ENCODE assay signal across 11 cellular contexts in genomic region chr20:1370548-1371110, GRCh38. TPM values are rescaled to one million over a fixed set of nuclear protein-coding genes. Genes with fewer than 3 reads are reported as not detected.
A peak's percentile ranks its signal among the peaks of the same experiment; 100 is the strongest.
DNase-seq lines count a peak whose midpoint lies in the region; ATAC-seq and TF ChIP-seq lines count a peak whose summit lies in the region.
"Had no signal": no experiment of that assay in that cellular context is flagged by ENCODE, and none has a peak within 500 bp of the region (broad histone marks: within the 10 kb centered on the region; RNA-seq: fewer than 3 reads in every experiment).

No MANE protein-coding gene starts in this region.

- H3K27ac Mint-ChIP-seq in MCF 10A (ENCODE audit: low read depth, unreplicated experiment) = no peak overlapping the region

- peaks cover 78% of the 10 kb centered on the region for H3K36me3 Mint-ChIP-seq in MCF 10A (ENCODE audit: insufficient read depth, unreplicated experiment)

- H3K4me3 ChIP-seq in mammary epithelial cell (replicated peaks in 1 of 3; ENCODE audit: insufficient read depth in 1 of 3, low read depth in 2 of 3, low read length in 3 of 3) = no peak overlapping the region
- H3K4me3 ChIP-seq in mucosa of descending colon = no peak overlapping the region
- no peak overlapping the region for H3K4me3 ChIP-seq in transverse colon
- no peak overlapping the region for H3K4me3 ChIP-seq in mesendoderm (ENCODE audit: low read length)

- no peak overlapping the region for H3K4ac ChIP-seq in mesendoderm (ENCODE audit: low read depth, low read length)

- TF ChIP-seq EP300 in transverse colon (IDR thresholded peaks at IDR 0.05; ENCODE audit: low read depth) = no peak

- H3K18ac ChIP-seq in mesendoderm (ENCODE audit: low read length) = no peak overlapping the region

- DNase-seq in MCF 10A (ENCODE audit: unreplicated experiment) (peak; percentile 12), mammary epithelial cell (no peak), caudate nucleus (lab: John Stamatoyannopoulos, UW) (no peak), mucosa of descending colon (no peak), transverse colon (no peak), mesendoderm (no peak)
- DNase-seq: activated CD4-positive, CD25-positive, alpha-beta regulatory T cell treated with anti-CD3 and anti-CD28 coated beads, Interleukin-2, amount 50 U/mL, for 72 hours; activated gamma-delta T cell; effector memory CD8-positive, alpha-beta T cell had no signal

- in situ Hi-C loops in mammary epithelial cell (cut with MboI; ENCODE audit: low sequenced_read_pairs in 2 of 2) (no loop called here), transverse colon (cut with MboI; ENCODE audit: low pct_ligation_motif_present in 1 of 4, low pct_unique_long_range_greater_than_20kb in 1 of 4, low sequenced_read_pairs in 3 of 4) (no loop called here)

- no TSS peak for BruUV-seq in MCF 10A (replicated peaks; lab: Mats Ljungman, UMichigan)
- BruUV-seq in mammary epithelial cell (replicated peaks; lab: Mats Ljungman, UMichigan) = no TSS peak

- no peak overlapping the region for H2AFZ ChIP-seq in mammary epithelial cell (ENCODE audit: low read depth, low read length)

- H2BK5ac ChIP-seq in mesendoderm (ENCODE audit: low read length) = no peak overlapping the region

- H2AK5ac ChIP-seq in mesendoderm (ENCODE audit: low read length) = no peak overlapping the region

- H3K4me1 ChIP-seq in mammary epithelial cell (ENCODE audit: insufficient read depth, low read length) = peaks cover 43% of the 10 kb centered on the region
- H3K4me1 ChIP-seq in mucosa of descending colon (ENCODE audit: low read depth) = peaks cover 16% of the 10 kb centered on the region
- H3K4me1 ChIP-seq in transverse colon = peaks cover 0 to 59% (median 33%) of the 10 kb centered on the region in 4 donors
- no peaks in the 10 kb centered on the region for H3K4me1 ChIP-seq in mesendoderm (ENCODE audit: control insufficient read depth, low read depth, low read length)

- H3K79me1 ChIP-seq in mesendoderm (ENCODE audit: low read length) = peaks cover 14% of the 10 kb centered on the region

- ATAC-seq in mucosa of descending colon (peak; percentile 8), GM18517 (IDR thresholded peaks at IDR 0.05; ENCODE audit: unreplicated experiment) (no peak), GM18519 (IDR thresholded peaks at IDR 0.05; ENCODE audit: low FRiP score, unreplicated experiment) (no peak)
- ATAC-seq: effector memory CD8-positive, alpha-beta T cell had no signal

- H4K8ac ChIP-seq in mesendoderm (ENCODE audit: low read depth, low read length) = no peak overlapping the region

- H3K4me2 ChIP-seq in mammary epithelial cell (ENCODE audit: insufficient read depth, low read depth, low read length) (no peak overlapping the region), mesendoderm (ENCODE audit: low read length) (no peak overlapping the region)

- H3K9ac ChIP-seq in mammary epithelial cell (ENCODE audit: insufficient read depth, low read length) (no peak overlapping the region), mesendoderm (ENCODE audit: low read length) (no peak overlapping the region)

- H3K4me3 Mint-ChIP-seq in MCF 10A (ENCODE audit: unreplicated experiment) = no peak overlapping the region
- H3K4me3 Mint-ChIP-seq: effector memory CD8-positive, alpha-beta T cell had no signal

- H3K27me3 ChIP-seq in mammary epithelial cell (ENCODE audit: insufficient read depth, low read length) = no peaks in the 10 kb centered on the region
- H3K27me3 ChIP-seq in transverse colon = no peaks in the 10 kb centered on the region
- no peaks in the 10 kb centered on the region for H3K27me3 ChIP-seq in mesendoderm (ENCODE audit: insufficient read depth, low read length, poor library complexity)

- peaks cover 17% of the 10 kb centered on the region for H3K4me1 Mint-ChIP-seq in MCF 10A (ENCODE audit: insufficient read depth, unreplicated experiment)

- no peak overlapping the region for H2BK120ac ChIP-seq in mesendoderm (ENCODE audit: low read depth, low read length)

- H3K36me3 ChIP-seq in mammary epithelial cell (ENCODE audit: insufficient read depth, low read length) (peaks cover 35% of the 10 kb centered on the region), mucosa of descending colon (ENCODE audit: low read depth) (no peaks in the 10 kb centered on the region), transverse colon (peaks cover 0 to 12% (median 0%) of the 10 kb centered on the region in 4 donors), mesendoderm (ENCODE audit: control insufficient read depth, insufficient read depth, low read length) (peaks cover 4% of the 10 kb centered on the region)

- no peaks in the 10 kb centered on the region for H4K20me1 ChIP-seq in mammary epithelial cell (ENCODE audit: insufficient read depth, low read length)

- no peaks in the 10 kb centered on the region for H3K27me3 Mint-ChIP-seq in MCF 10A (ENCODE audit: insufficient read depth, unreplicated experiment)
- H3K27me3 Mint-ChIP-seq: effector memory CD8-positive, alpha-beta T cell had no signal

- H4K5ac ChIP-seq in mesendoderm (ENCODE audit: low read length) = no peak overlapping the region

- dilution Hi-C loops in mammary epithelial cell (cut with HindIII; ENCODE audit: low sequenced_read_pairs) = no loop called here

- TF ChIP-seq CTCF in MCF 10A (IDR thresholded peaks at IDR 0.05; ENCODE audit: unreplicated experiment) (no peak), mammary epithelial cell (conservative IDR thresholded peaks at IDR 0.05 in 1 of 2, IDR thresholded peaks at IDR 0.05 in 1 of 2; ENCODE audit: extremely low read depth in 1 of 2, insufficient read depth in 1 of 2, low read depth in 1 of 2, low read length in 2 of 2) (no peak), mucosa of descending colon (IDR thresholded peaks at IDR 0.05) (no peak), transverse colon (IDR thresholded peaks at IDR 0.05) (no peak)

- POLR2A ChIA-PET in MCF 10A (lab: Yijun Ruan, JAX) = interaction anchor here (0.7 to 1.6 kb wide), 4 partner anchors 11 to 40 kb away, joined by 3 to 6 read pairs (median 4); no protein-coding TSS in a partner anchor

- peaks cover 77% of the 10 kb centered on the region for H3K79me2 ChIP-seq in mammary epithelial cell (ENCODE audit: insufficient read depth, low read length)
- H3K79me2 ChIP-seq in mesendoderm (ENCODE audit: control insufficient read depth, insufficient read depth, low read length) = peaks cover 6% of the 10 kb centered on the region

- H3K27ac ChIP-seq in mammary epithelial cell (ENCODE audit: insufficient read depth, low read depth, low read length) (no peak overlapping the region), caudate nucleus (ENCODE audit: low read depth, low read length) (peak overlapping the region; percentile 6), transverse colon (peak overlapping the region; percentile 22 to 51 (median 45)), mesendoderm (ENCODE audit: low read depth, low read length) (no peak overlapping the region)

- H3K9me3 Mint-ChIP-seq in MCF 10A (ENCODE audit: unreplicated experiment) = no peaks in the 10 kb centered on the region
- H3K9me3 Mint-ChIP-seq: effector memory CD8-positive, alpha-beta T cell had no signal

- WGBS in mammary epithelial cell (ENCODE audit: low coverage, missing lambda C conversion rate) = 50% methylated on average over 2 of the region's 2 CpGs
- WGBS in transverse colon (ENCODE audit: low coverage in 1 of 2), 2 donors = 27 to 31% methylated on average over 2 of the region's 2 CpGs
- no CpG with 5 or more reads among the region's 2 CpGs for WGBS in mesendoderm (ENCODE audit: extremely low coverage, insufficient coverage, low lambda C conversion rate)

- intact Hi-C loops in MCF 10A (cut with micrococcal nuclease) (loop anchor here (10.0 kb wide), 1 partner anchor 64 kb away; no protein-coding TSS in a partner anchor), mammary epithelial cell (cut with micrococcal nuclease) (no loop called here), mucosa of descending colon (cut with DNase I, micrococcal nuclease) (no loop called here), transverse colon (cut with DNase I; ENCODE audit: low total_unique reads) (no loop called here)

- TF ChIP-seq POLR2A in transverse colon (IDR thresholded peaks at IDR 0.05) = no peak

- no peak overlapping the region for H3K23ac ChIP-seq in mesendoderm (ENCODE audit: low read length)

- no peak overlapping the region for H2BK15ac ChIP-seq in mesendoderm (replicated peaks; ENCODE audit: low read depth)

- H3K9me3 ChIP-seq in mammary epithelial cell (replicated peaks; ENCODE audit: insufficient read depth, low read length) = no peaks in the 10 kb centered on the region
- H3K9me3 ChIP-seq in mucosa of descending colon = no peaks in the 10 kb centered on the region
- no peaks in the 10 kb centered on the region for H3K9me3 ChIP-seq in transverse colon

- H3K56ac ChIP-seq in mesendoderm (ENCODE audit: low read length) = no peak overlapping the region

- CTCF ChIA-PET in MCF 10A (lab: Yijun Ruan, JAX) (interaction anchor here (1.0 to 1.8 kb wide), 3 partner anchors 9 to 133 kb away, joined by 3 to 9 read pairs (median 7); no protein-coding TSS in a partner anchor), mammary epithelial cell (lab: Charles Lee; ENCODE audit: low non-redundant PET) (interaction anchor here (0.6 kb wide), 1 partner anchor 58 kb away, joined by 8 read pairs; no protein-coding TSS in a partner anchor)

RNA-seq across cellular contexts. Expression of gene FKBP1A, which starts 22.2 kb away (rescaled TPM):
- 209 and 217 TPM in 2 replicates for total RNA-seq in MCF 10A (2022)
- total RNA-seq in mammary epithelial cell = 100 to 1,000 TPM; 139 to 425 TPM
- polyA plus RNA-seq in mammary epithelial cell = 522 TPM
- polyA minus RNA-seq in mammary epithelial cell = 1,454 TPM
- total RNA-seq in mucosa of descending colon = 100 to 1,000 TPM; 168 to 326 (median 300) TPM
- 100 to 1,000 TPM; 120 to 202 (median 144) TPM for total RNA-seq in transverse colon
- polyA plus RNA-seq in mesendoderm (2013, experiment 1 of 2) = 234 TPM
- 233 TPM for polyA plus RNA-seq in mesendoderm (2013, experiment 2 of 2)

RNA-seq across cellular contexts. Expression of gene SDCBP2, which starts 41.7 kb away (rescaled TPM):
- total RNA-seq in MCF 10A (2022) (8.3 and 11.8 TPM in 2 replicates), mammary epithelial cell (10 to 100 TPM in 1 of 2 donors, 1 to 10 TPM in 1; 9.1 to 13.8 TPM), mucosa of descending colon (100 to 1,000 TPM; 165 to 447 (median 320) TPM), transverse colon (100 to 1,000 TPM; 132 to 427 (median 300) TPM)
- polyA plus RNA-seq in mammary epithelial cell = 22.2 TPM
- polyA minus RNA-seq in mammary epithelial cell = not detected
- 1.2 TPM for polyA plus RNA-seq in mesendoderm (2013, experiment 1 of 2)
- 1.1 TPM for polyA plus RNA-seq in mesendoderm (2013, experiment 2 of 2)

Comparison
In these comparisons a context has a peak if more than half of its experiments do, and no peak if none do; other contexts are left out.
1. H3K27ac ChIP-seq: peak in caudate nucleus (single experiment) and transverse colon (4 of 4); none in mammary epithelial cell (single experiment) and mesendoderm (single experiment).
2. RNA of gene SDCBP2, which starts 41.7 kb away (total RNA-seq): 132 to 427 TPM in transverse colon and 165 to 447 TPM in mucosa of descending colon; 9.1 to 13.8 TPM in mammary epithelial cell and 8.3 to 11.8 TPM in MCF 10A; every median in the first group is over 4 times any median in the second.